ENCODE assay signal across 23 cellular contexts in the genomic region with DNA sequence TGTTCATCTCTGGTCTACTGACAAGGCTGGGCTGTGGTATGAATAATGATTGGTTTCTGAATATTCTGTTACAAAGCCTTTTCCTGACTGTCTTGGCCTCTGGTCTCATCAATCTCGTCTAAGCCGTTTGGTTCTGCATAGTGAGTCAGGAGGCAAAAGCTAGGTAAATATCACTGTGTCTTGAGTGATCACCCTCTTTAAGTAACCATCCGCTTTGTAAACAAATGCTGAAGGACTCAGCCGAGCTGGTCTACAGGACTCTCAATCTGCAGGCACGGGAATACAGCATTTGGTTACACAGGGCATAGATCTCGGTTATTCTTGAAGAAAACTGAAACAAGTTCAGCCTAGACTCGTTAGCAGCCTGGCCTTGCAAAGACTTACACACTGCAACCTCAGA.
"Had no signal": no experiment of that assay in that cellular context is flagged by ENCODE, and none has a peak within 500 bp of the region (broad histone marks: within the 10 kb centered on the region; RNA-seq: fewer than 3 reads in every experiment).

No MANE protein-coding gene starts in this region.

- H3K36me3 ChIP-seq: ascending aorta, brain microvascular endothelial cell, left ventricle myocardium inferior, neutrophil, ovary, right atrium auricular region, spleen, uterus, WERI-Rb-1 had no signal

- DNase-seq: activated CD4-positive, alpha-beta T cell treated with anti-CD3 and anti-CD28 coated beads, Interleukin-2, amount 50 U/mL, for 1 hour; activated CD4-positive, CD25-positive, alpha-beta regulatory T cell treated with anti-CD3 and anti-CD28 coated beads, Interleukin-2, amount 50 U/mL, for 72 hours; activated CD8-positive, alpha-beta T cell treated with anti-CD3 and anti-CD28 coated beads, Interleukin-2, amount 10 ng/mL, durations not matched to agents 7 days and 5 days; activated gamma-delta T cell; activated naive CD4-positive, alpha-beta T cell treated with anti-CD3 and anti-CD28 coated beads, Interleukin-2, amount 50 U/mL, for 16 hours; brain microvascular endothelial cell; caudate nucleus; effector memory CD4-positive, alpha-beta T cell; foreskin keratinocyte; immature natural killer cell; left ventricle myocardium inferior; natural killer cell; ovary; psoas muscle; spleen; stimulated activated CD4-positive, alpha-beta T cell treated with anti-CD3 and anti-CD28 coated beads, Interleukin-4, amount 100 ng/mL, for 24 hours; stimulated activated naive CD8-positive, alpha-beta T cell treated with anti-CD3 and anti-CD28 coated beads, Interleukin-15, Interleukin-2, amounts not matched to agents 100 U/mL and 50 U/mL, for 24 hours; uterus; WERI-Rb-1 had no signal

- H3K4me1 Mint-ChIP-seq: immature natural killer cell, natural killer cell had no signal

- H3K9me3 ChIP-seq: ascending aorta, left ventricle myocardium inferior, neutrophil, ovary, psoas muscle, right atrium auricular region, spleen, uterus had no signal

- H3K36me3 Mint-ChIP-seq: immature natural killer cell, natural killer cell had no signal

- H3K4me3 ChIP-seq: ascending aorta, left ventricle myocardium inferior, ovary, psoas muscle, right atrium auricular region, spleen, uterus had no signal

- H3K27ac ChIP-seq: ascending aorta, brain microvascular endothelial cell, foreskin keratinocyte, left ventricle myocardium inferior, neutrophil, ovary, psoas muscle, right atrium auricular region, spleen, uterus, WERI-Rb-1 had no signal

- H3K27ac Mint-ChIP-seq: activated CD8-positive, alpha-beta T cell treated with anti-CD3 and anti-CD28 coated beads, Interleukin-2, amount 10 ng/mL, durations not matched to agents 7 days and 5 days; activated T-helper 1 cell treated with anti-CD3 and anti-CD28 coated beads, Interleukin-12 subunit alpha, Interleukin-12 subunit beta, Interleukin-2, Interleukin-4 antibody, amounts not matched to agents 30 ng/mL and 10 ng/mL and 1 ng/mL, durations not matched to agents 14 hours and 24 hours and 36 hours; immature natural killer cell; natural killer cell had no signal

- H3K9me3 Mint-ChIP-seq: immature natural killer cell, natural killer cell had no signal

- H3K4me3 Mint-ChIP-seq: activated CD8-positive, alpha-beta T cell treated with anti-CD3 and anti-CD28 coated beads, Interleukin-2, amount 10 ng/mL, durations not matched to agents 7 days and 5 days; activated T-helper 1 cell treated with anti-CD3 and anti-CD28 coated beads, Interleukin-12 subunit alpha, Interleukin-12 subunit beta, Interleukin-2, Interleukin-4 antibody, amounts not matched to agents 30 ng/mL and 10 ng/mL and 1 ng/mL, durations not matched to agents 14 hours and 24 hours and 36 hours; immature natural killer cell; natural killer cell had no signal

- H3K27me3 ChIP-seq: ascending aorta, brain microvascular endothelial cell, foreskin keratinocyte, neutrophil, ovary, right atrium auricular region, spleen, uterus had no signal

- H3K4me1 ChIP-seq: foreskin keratinocyte, psoas muscle, uterus had no signal

- ATAC-seq: activated CD8-positive, alpha-beta T cell treated with anti-CD3 and anti-CD28 coated beads, Interleukin-2, amount 10 ng/mL, durations not matched to agents 7 days and 5 days; foreskin keratinocyte; natural killer cell; psoas muscle; stimulated activated naive CD8-positive, alpha-beta T cell treated with anti-CD3 and anti-CD28 coated beads, Interleukin-15, Interleukin-2, amounts not matched to agents 100 U/mL and 50 U/mL, for 24 hours had no signal
